In the genomic region with DNA sequence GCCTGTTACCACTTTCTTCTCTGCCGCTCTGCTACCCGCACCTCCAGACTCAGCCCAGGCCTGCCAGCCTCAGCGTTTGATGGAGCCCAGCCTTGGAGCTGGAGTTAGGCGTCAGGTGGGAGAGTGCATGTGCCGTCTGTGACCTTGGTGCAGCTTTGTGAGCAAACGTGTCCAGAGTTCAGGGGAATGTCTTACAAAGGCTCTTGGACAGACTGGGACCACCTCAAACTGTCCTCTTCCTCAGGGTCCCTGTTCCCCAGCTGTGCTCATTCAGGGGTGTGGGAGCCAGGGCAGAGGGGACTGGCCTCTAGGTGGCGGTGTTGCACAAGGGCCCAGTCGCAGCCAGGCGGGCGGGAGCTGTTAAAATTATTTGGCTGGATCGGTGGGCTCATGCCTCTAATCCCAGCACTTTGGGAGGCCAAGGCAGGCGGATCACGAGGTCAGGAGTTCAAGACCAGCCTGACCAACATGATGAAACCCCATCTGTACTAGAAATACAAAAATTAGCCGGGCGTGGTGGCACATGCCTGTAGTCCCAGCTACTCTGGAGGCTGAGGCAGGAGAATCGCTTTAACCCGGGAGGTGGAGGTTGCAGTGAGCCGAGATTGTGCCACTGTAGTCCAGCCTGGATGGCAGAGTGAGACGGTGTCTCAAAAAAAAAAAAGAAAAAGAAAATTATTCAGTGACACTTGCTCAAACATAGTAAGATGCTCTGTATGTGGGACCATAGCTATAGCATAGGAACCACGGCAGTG, we compare ENCODE assay signal across 8 cellular contexts.
A peak's percentile ranks its signal among the peaks of the same experiment; 100 is the strongest.
DNase-seq lines count a peak whose midpoint lies in the region; ATAC-seq and TF ChIP-seq lines count a peak whose summit lies in the region.

No MANE protein-coding gene starts in this region.

- H3K36me3 ChIP-seq in KMS-11 (ENCODE audit: insufficient read depth) = no peaks in the 10 kb centered on the region
- no peaks in the 10 kb centered on the region for H3K36me3 ChIP-seq in right lobe of liver

- no peaks in the 10 kb centered on the region for H3K9me3 ChIP-seq in right lobe of liver

- no peaks in the 10 kb centered on the region for H3K79me2 ChIP-seq in KMS-11 (ENCODE audit: insufficient read depth, low read depth)

- POLR2A ChIA-PET in MCF 10A (lab: Yijun Ruan, JAX) = no interaction called here

- TF ChIP-seq CTCF in KMS-11 (conservative IDR thresholded peaks at IDR 0.05; ENCODE audit: low read depth, low read length) (peak; percentile 43; the same call in 1 of the 2 replicates), MCF 10A (IDR thresholded peaks at IDR 0.05; ENCODE audit: unreplicated experiment) (peak; percentile 65), right lobe of liver (IDR thresholded peaks at IDR 0.05) (peak; percentile 73 to 92 (median 83))

- H3K27me3 ChIP-seq in KMS-11 (ENCODE audit: insufficient read depth, low read depth) (no peaks in the 10 kb centered on the region), right lobe of liver (no peaks in the 10 kb centered on the region)

- ATAC-seq in right lobe of liver (peak; percentile 85 to 94 (median 92)), GM18517 (IDR thresholded peaks at IDR 0.05; ENCODE audit: unreplicated experiment) (no peak), HG02981 (IDR thresholded peaks at IDR 0.05; ENCODE audit: unreplicated experiment) (no peak), HG02798 (IDR thresholded peaks at IDR 0.05; ENCODE audit: poor library complexity, unreplicated experiment) (no peak)

- CTCF ChIA-PET in MCF 10A (lab: Yijun Ruan, JAX) = interaction anchor here (0.6 to 1.7 kb wide), 10 partner anchors 9 to 227 kb away, joined by 3 to 6 read pairs (median 3); no protein-coding TSS in a partner anchor

- H3K9ac ChIP-seq in KMS-11 = no peak overlapping the region

- H3K4me2 ChIP-seq in KMS-11 = no peak overlapping the region

- no TSS peak for BruUV-seq in MCF 10A (replicated peaks; lab: Mats Ljungman, UMichigan)

- H3K36me3 Mint-ChIP-seq in MCF 10A (ENCODE audit: insufficient read depth, unreplicated experiment) = no peaks in the 10 kb centered on the region

- H3K9me3 Mint-ChIP-seq in MCF 10A (ENCODE audit: unreplicated experiment) = no peaks in the 10 kb centered on the region

- no peak overlapping the region for H3K4me3 Mint-ChIP-seq in MCF 10A (ENCODE audit: unreplicated experiment)

- WGBS in right lobe of liver (ENCODE audit: insufficient coverage, low coverage, low lambda C conversion rate, missing lambda C conversion rate) = 43% methylated on average over 16 of the region's 20 CpGs

- H3K27me3 Mint-ChIP-seq in MCF 10A (ENCODE audit: insufficient read depth, unreplicated experiment) = peaks cover 13% of the 10 kb centered on the region

- no peak for TF ChIP-seq POLR2A in right lobe of liver (IDR thresholded peaks at IDR 0.05)

- H3K4me1 ChIP-seq in KMS-11 (ENCODE audit: low read depth, poor library complexity, severe bottlenecking) = no peaks in the 10 kb centered on the region
- H3K4me1 ChIP-seq in right lobe of liver = no peaks in the 10 kb centered on the region

- no peak overlapping the region for H2AFZ ChIP-seq in KMS-11 (ENCODE audit: low read depth)

- no peak overlapping the region for H3K4me3 ChIP-seq in KMS-11 (IDR thresholded peaks at IDR 0.05; ENCODE audit: insufficient read depth, low read depth, low read length)
- no peak overlapping the region for H3K4me3 ChIP-seq in right lobe of liver

- DNase-seq in Daoy (ENCODE audit: low read depth) (peak; percentile 63), MCF 10A (ENCODE audit: unreplicated experiment) (peak; percentile 46), right lobe of liver (peak in 2 of 3 donors; percentile 58 to 59), NCI-H1930 (lab: John Stamatoyannopoulos, UW) (no peak)

- no peaks in the 10 kb centered on the region for H4K20me1 ChIP-seq in KMS-11 (ENCODE audit: insufficient read depth)

- intact Hi-C loops in MCF 10A (cut with micrococcal nuclease) = loop anchor here (1.0 to 10.0 kb wide), 2 partner anchors 191 to 509 kb away; a partner anchor contains a TSS
- intact Hi-C loops in right lobe of liver (cut with DNase I) = loop anchor here in 1 of 2 donors (5.0 kb wide), 1 partner anchor 199 kb away; no protein-coding TSS in a partner anchor

- no peak overlapping the region for H3K27ac Mint-ChIP-seq in MCF 10A (ENCODE audit: low read depth, unreplicated experiment)

- no peak overlapping the region for H3K27ac ChIP-seq in KMS-11
- H3K27ac ChIP-seq in right lobe of liver = no peak overlapping the region

- H3K4me1 Mint-ChIP-seq in MCF 10A (ENCODE audit: insufficient read depth, unreplicated experiment) = no peaks in the 10 kb centered on the region

Comparison
In these comparisons a context has a peak if more than half of its experiments do, and no peak if none do; other contexts are left out.
1. DNase-seq: peak in Daoy (single experiment), MCF 10A (single experiment) and right lobe of liver (2 of 3); none in NCI-H1930 (0 of 2).
2. ATAC-seq: peak in right lobe of liver (4 of 4); none in GM18517 (single experiment), HG02981 (single experiment) and HG02798 (single experiment).
3. Peak in every context shown above with its lines, with median percentiles within 50 percentile points of each other: CTCF ChIP-seq.